ENCODE assay signal across 8 cellular contexts in genomic region chr15:25862469-25863066, GRCh38. TPM values are rescaled to one million over a fixed set of nuclear protein-coding genes. Genes with fewer than 3 reads are reported as not detected.
DNase-seq lines count a peak whose midpoint lies in the region; ATAC-seq and TF ChIP-seq lines count a peak whose summit lies in the region.

No MANE protein-coding gene starts in this region.

- intact Hi-C loops in upper lobe of right lung (cut with DNase I) = no loop called here
- intact Hi-C loops in OCI-LY7 (cut with micrococcal nuclease; ENCODE audit: unreplicated experiment) = no loop called here

- peaks cover 35 to 38% of the 10 kb centered on the region in 2 donors for H3K4me1 Mint-ChIP-seq in effector memory CD8-positive, alpha-beta T cell (ENCODE audit: low read depth in 2 of 2)
- peaks cover 20 to 27% (median 23%) of the 10 kb centered on the region in 3 donors for H3K4me1 Mint-ChIP-seq in naive B cell

- no peak overlapping the region for H3K4me2 ChIP-seq in OCI-LY7 (ENCODE audit: low read length)

- H3K9me3 Mint-ChIP-seq in effector memory CD8-positive, alpha-beta T cell = no peaks in the 10 kb centered on the region
- H3K9me3 Mint-ChIP-seq in naive B cell = peaks cover 0 to 3% (median 0%) of the 10 kb centered on the region in 7 donors

- H3K9me3 ChIP-seq in upper lobe of right lung = no peaks in the 10 kb centered on the region
- H3K9me3 ChIP-seq in OCI-LY7 (ENCODE audit: low read length) = no peaks in the 10 kb centered on the region

- no TSS peak for BruUV-seq in OCI-LY7 (replicated peaks; lab: Mats Ljungman, UMichigan)

- H3K27ac Mint-ChIP-seq in effector memory CD8-positive, alpha-beta T cell = peak overlapping the region in 1 of 2 donors; percentile 96
- H3K27ac Mint-ChIP-seq in naive B cell = peak overlapping the region in 1 of 6 donors; percentile 42

- no peaks in the 10 kb centered on the region for H3K27me3 ChIP-seq in upper lobe of right lung

- no peak overlapping the region for H2AFZ ChIP-seq in OCI-LY7 (ENCODE audit: low read length)

- H3K27ac ChIP-seq in upper lobe of right lung (peak overlapping the region; percentile 73), OCI-LY7 (ENCODE audit: low read depth, low read length, poor library complexity, severe bottlenecking) (no peak overlapping the region)

- DNase-seq in COLO668 (lab: John Stamatoyannopoulos, UW; ENCODE audit: unreplicated experiment) (peak; percentile 47), naive B cell (no peak), upper lobe of right lung (peak; percentile 83), SIG-M5 treated with dmso at 0.1 percent for 504 hours (lab: John Stamatoyannopoulos, UW; ENCODE audit: unreplicated experiment) (no peak), OCI-LY7 (ENCODE audit: low spot score) (no peak)
- peak; percentile 58 for DNase-seq in activated CD4-positive, CD25-positive, alpha-beta regulatory T cell treated with anti-CD3 and anti-CD28 coated beads, Interleukin-2, amount 50 U/mL, for 72 hours
- DNase-seq in effector memory CD8-positive, alpha-beta T cell = peak; percentile 21 to 41 (median 33)

- TF ChIP-seq CTCF in upper lobe of right lung (IDR thresholded peaks at IDR 0.05) = no peak
- TF ChIP-seq CTCF in OCI-LY7 (conservative IDR thresholded peaks at IDR 0.05; ENCODE audit: low read length) = no peak

- H3K27me3 Mint-ChIP-seq in effector memory CD8-positive, alpha-beta T cell = no peaks in the 10 kb centered on the region
- peaks cover 52 to 79% (median 62%) of the 10 kb centered on the region in 3 donors for H3K27me3 Mint-ChIP-seq in naive B cell

- peak overlapping the region; percentile 65 for H3K4me3 ChIP-seq in upper lobe of right lung
- no peak overlapping the region for H3K4me3 ChIP-seq in OCI-LY7 (ENCODE audit: low read depth, low read length, poor library complexity, severe bottlenecking)

- no peaks in the 10 kb centered on the region for H3K79me2 ChIP-seq in OCI-LY7 (ENCODE audit: insufficient read depth, low read depth, low read length)

- H3K9me2 ChIP-seq in OCI-LY7 (ENCODE audit: insufficient read depth, low read length) = no peaks in the 10 kb centered on the region

- H3K4me3 Mint-ChIP-seq in effector memory CD8-positive, alpha-beta T cell = peak overlapping the region; percentile 86 to 95
- peak overlapping the region; percentile 54 to 91 (median 84) for H3K4me3 Mint-ChIP-seq in naive B cell

- POLR2A ChIA-PET in OCI-LY7 (lab: Charles Lee) = no interaction called here

- H3K4me1 ChIP-seq in upper lobe of right lung (peaks cover 19% of the 10 kb centered on the region), OCI-LY7 (ENCODE audit: insufficient read depth, low read length, poor library complexity, severe bottlenecking) (peaks cover 11% of the 10 kb centered on the region)

- H3K36me3 Mint-ChIP-seq in effector memory CD8-positive, alpha-beta T cell (ENCODE audit: insufficient read depth) = peaks cover 12% of the 10 kb centered on the region
- no peaks in the 10 kb centered on the region for H3K36me3 Mint-ChIP-seq in naive B cell

- CTCF ChIA-PET in OCI-LY7 (lab: Charles Lee; ENCODE audit: unreplicated experiment) = no interaction called here

- ATAC-seq in effector memory CD8-positive, alpha-beta T cell (replicated peaks) = peak; percentile 58
- ATAC-seq in naive B cell (ENCODE audit: low read depth in 2 of 2) (peak; percentile 51 to 67), upper lobe of right lung (peak; percentile 66), HG03520 (IDR thresholded peaks at IDR 0.05; ENCODE audit: unreplicated experiment) (no peak)

- H4K20me1 ChIP-seq in OCI-LY7 (ENCODE audit: insufficient read depth, low read length) = no peaks in the 10 kb centered on the region

- H3K36me3 ChIP-seq in upper lobe of right lung (no peaks in the 10 kb centered on the region), OCI-LY7 (ENCODE audit: insufficient read depth, low read length) (no peaks in the 10 kb centered on the region)

RNA-seq across cellular contexts. Expression of gene ATP10A, which starts 0.6 kb away (rescaled TPM):
- under 1 TPM in 2 of 6 donors, not detected in 4; 0.14 to 0.15 TPM for polyA plus RNA-seq in naive B cell (ENCODE audit: low read depth in 6 of 6)
- total RNA-seq in upper lobe of right lung (31.1 TPM), OCI-LY7 (2022) (0.06 TPM in 1 of 2 replicates, not detected in the other)
- 0.08 TPM in 1 of 2 replicates, not detected in the other for total RNA-seq in OCI-LY7 (2014; rRNA removed; shearing (Covaris generic))

Comparison
In these comparisons a context has a peak if more than half of its experiments do, and no peak if none do; other contexts are left out.
1. DNase-seq: peak in COLO668 (single experiment), activated CD4-positive, CD25-positive, alpha-beta regulatory T cell treated with anti-CD3 and anti-CD28 coated beads, Interleukin-2, amount 50 U/mL, for 72 hours (single experiment), effector memory CD8-positive, alpha-beta T cell (3 of 3) and upper lobe of right lung (single experiment); none in naive B cell (single experiment), SIG-M5 treated with dmso at 0.1 percent for 504 hours (single experiment) and OCI-LY7 (single experiment).
2. RNA of gene ATP10A, which starts 0.6 kb away (total RNA-seq): 31.1 TPM in upper lobe of right lung (single experiment); 0.06 to 0.08 TPM in OCI-LY7; every median in the first group is over 10 times any median in the second.